24 cellular contexts compared by ENCODE assay signal in the genomic region with DNA sequence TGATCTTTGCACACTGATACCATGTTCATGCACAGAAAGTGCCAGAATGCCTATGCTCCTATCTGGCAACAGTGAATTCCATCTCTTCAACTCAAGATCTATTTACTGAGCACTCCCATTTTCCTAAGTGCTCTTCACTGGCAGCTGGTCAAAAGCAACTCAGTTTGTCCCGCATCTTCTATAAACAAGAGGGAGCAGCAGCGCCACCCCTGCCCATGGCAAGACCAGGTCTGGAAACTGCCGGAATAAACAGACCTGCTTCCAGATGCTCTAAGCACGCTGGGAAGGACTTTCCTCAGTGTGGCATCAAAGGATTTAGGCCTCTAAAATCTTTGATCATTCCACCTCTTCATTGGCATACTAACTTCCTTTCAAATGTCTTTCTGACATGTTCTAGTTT.
DNase-seq lines count a peak whose midpoint lies in the region; ATAC-seq and TF ChIP-seq lines count a peak whose summit lies in the region.
"Had no signal": no experiment of that assay in that cellular context is flagged by ENCODE, and none has a peak within 500 bp of the region (broad histone marks: within the 10 kb centered on the region; RNA-seq: fewer than 3 reads in every experiment).

No MANE protein-coding gene starts in this region.

- H3K36me3 ChIP-seq in PC-3 (ENCODE audit: low read depth, low read length) (peaks cover 51% of the 10 kb centered on the region; the same call in 1 of the 2 replicates), neuronal stem cell (replicated peaks in 1 of 2; ENCODE audit: control insufficient read depth in 2 of 2, insufficient read depth in 2 of 2, low read length in 2 of 2) (no peaks in the 10 kb centered on the region)
- H3K36me3 ChIP-seq: thoracic aorta, vagina had no signal

- no peak overlapping the region for H2BK12ac ChIP-seq in neuronal stem cell (ENCODE audit: low read length)

- H3K18ac ChIP-seq in neuronal stem cell (ENCODE audit: low read length), result no peak overlapping the region

- H3K9me2 ChIP-seq in PC-3 (replicated peaks; ENCODE audit: low read length), result no peaks in the 10 kb centered on the region

- H3K4me3 ChIP-seq in LNCaP clone FGC (ENCODE audit: low read depth, low read length) (no peak overlapping the region), PC-3 (ENCODE audit: low read length) (no peak overlapping the region), neuronal stem cell (ENCODE audit: low read length in 2 of 2) (no peak overlapping the region)
- H3K4me3 ChIP-seq: GM23248, lung, thoracic aorta, vagina had no signal

- H3K27me3 Mint-ChIP-seq in natural killer cell (ENCODE audit: low read depth in 2 of 2), result no peaks in the 10 kb centered on the region
- H3K27me3 Mint-ChIP-seq: activated B cell treated with CpG ODN at 0.5 μM for 24 hours; activated naive CD4-positive, alpha-beta T cell treated with anti-CD3 and anti-CD28 coated beads, Interleukin-2, amount 10 ng/mL, durations not matched to agents 7 days and 5 days; CD4-positive, alpha-beta T cell had no signal

- no peak overlapping the region for H4K8ac ChIP-seq in neuronal stem cell (ENCODE audit: low read depth, low read length)

- H3K23ac ChIP-seq in neuronal stem cell (ENCODE audit: low read depth, low read length, poor library complexity), result no peak overlapping the region

- H3K9ac ChIP-seq in PC-3 (ENCODE audit: low read length) (no peak overlapping the region), neuronal stem cell (ENCODE audit: low read depth, low read length, poor library complexity) (no peak overlapping the region)
- H3K9ac ChIP-seq: GM23248 had no signal

- no peak overlapping the region for H3K4me3 Mint-ChIP-seq in natural killer cell
- H3K4me3 Mint-ChIP-seq: activated B cell treated with CpG ODN at 0.5 μM for 24 hours; activated naive CD4-positive, alpha-beta T cell treated with anti-CD3 and anti-CD28 coated beads, Interleukin-2, amount 10 ng/mL, durations not matched to agents 7 days and 5 days; activated T-helper 1 cell treated with anti-CD3 and anti-CD28 coated beads, Interleukin-12 subunit alpha, Interleukin-12 subunit beta, Interleukin-2, Interleukin-4 antibody, amounts not matched to agents 30 ng/mL and 10 ng/mL and 1 ng/mL, durations not matched to agents 14 hours and 24 hours and 36 hours; CD4-positive, alpha-beta T cell; natural killer cell treated with Interleukin-12 subunit alpha and Interleukin-12 subunit beta and Interleukin-15 and Interleukin-18, amount 100 ng/mL, for 72 hours had no signal

- WGBS in neuronal stem cell (ENCODE audit: extremely low coverage in 2 of 2, insufficient read length in 2 of 2, insufficient replicate concordance in 1 of 2), 2 donors, result no CpG with 5 or more reads among the region's 4 CpGs

- no peak for ATAC-seq in PC-3
- no peak for ATAC-seq in natural killer cell
- ATAC-seq: natural killer cell treated with Interleukin-12 subunit alpha and Interleukin-12 subunit beta and Interleukin-15 and Interleukin-18, amount 100 ng/mL, for 72 hours; stimulated activated naive CD8-positive, alpha-beta T cell treated with anti-CD3 and anti-CD28 coated beads, Interleukin-15, Interleukin-2, amounts not matched to agents 100 U/mL and 50 U/mL, for 24 hours had no signal

- no peak overlapping the region for H2AK5ac ChIP-seq in neuronal stem cell (ENCODE audit: low read depth, low read length)

- H3K27ac ChIP-seq in PC-3 (ENCODE audit: low read length) (no peak overlapping the region), neuronal stem cell (replicated peaks; ENCODE audit: low read length) (no peak overlapping the region)
- H3K27ac ChIP-seq: GM23248, vagina had no signal

- H3K4me1 ChIP-seq in PC-3 (ENCODE audit: insufficient read depth, low read length), result no peaks in the 10 kb centered on the region
- peaks cover 0 to 9% of the 10 kb centered on the region in 2 donors for H3K4me1 ChIP-seq in neuronal stem cell (ENCODE audit: control insufficient read depth in 2 of 2, insufficient read depth in 1 of 2, low read depth in 1 of 2, low read length in 2 of 2)

- no peak overlapping the region for H2BK5ac ChIP-seq in neuronal stem cell (ENCODE audit: low read length)

- H3K27ac Mint-ChIP-seq in natural killer cell, result no peak overlapping the region
- H3K27ac Mint-ChIP-seq: activated B cell treated with CpG ODN at 0.5 μM for 24 hours; activated naive CD4-positive, alpha-beta T cell treated with anti-CD3 and anti-CD28 coated beads, Interleukin-2, amount 10 ng/mL, durations not matched to agents 7 days and 5 days; activated T-helper 1 cell treated with anti-CD3 and anti-CD28 coated beads, Interleukin-12 subunit alpha, Interleukin-12 subunit beta, Interleukin-2, Interleukin-4 antibody, amounts not matched to agents 30 ng/mL and 10 ng/mL and 1 ng/mL, durations not matched to agents 14 hours and 24 hours and 36 hours; CD4-positive, alpha-beta T cell; natural killer cell treated with Interleukin-12 subunit alpha and Interleukin-12 subunit beta and Interleukin-15 and Interleukin-18, amount 100 ng/mL, for 72 hours had no signal

- peak; percentile 11 for DNase-seq in NCI-H1092 (lab: John Stamatoyannopoulos, UW)
- DNase-seq in NCI-H1092 treated with DMSO at 0.1 percent for 48 hours (lab: John Stamatoyannopoulos, UW), result no peak
- peak; percentile 13 for DNase-seq in LNCaP clone FGC (ENCODE audit: low read depth)
- DNase-seq in PC-3, result no peak
- peak; percentile 35 for DNase-seq in iPS-NIHi7 (ENCODE audit: extremely low spot score)
- no peak for DNase-seq in inferior parietal cortex (ENCODE audit: extremely low spot score)
- no peak for DNase-seq in natural killer cell
- no peak for DNase-seq in neuronal stem cell (ENCODE audit: low spot score)
- DNase-seq: 8988T; activated B cell treated with CpG ODN at 0.5 μM for 24 hours; activated CD4-positive, alpha-beta T cell treated with anti-CD3 and anti-CD28 coated beads, Interleukin-2, amount 50 U/mL, for 1 hour; activated naive CD4-positive, alpha-beta T cell treated with anti-CD3 and anti-CD28 coated beads, Interleukin-2, amount 10 ng/mL, durations not matched to agents 7 days and 5 days; CD4-positive, alpha-beta T cell; glutamatergic neuron; GM23248; IMR-90; kidney glomerular epithelial cell; NCI-H2171; stimulated activated naive CD8-positive, alpha-beta T cell treated with anti-CD3 and anti-CD28 coated beads, Interleukin-15, Interleukin-2, amounts not matched to agents 100 U/mL and 50 U/mL, for 24 hours had no signal

- no peak overlapping the region for H4K91ac ChIP-seq in neuronal stem cell (ENCODE audit: low read depth, low read length, poor library complexity)

- H3K79me1 ChIP-seq in neuronal stem cell (ENCODE audit: low read depth, low read length), result no peaks in the 10 kb centered on the region

- no peaks in the 10 kb centered on the region for H4K20me1 ChIP-seq in PC-3 (ENCODE audit: low read length)

- H3F3A ChIP-seq in PC-3 (ENCODE audit: low read length, unreplicated experiment), result no peaks in the 10 kb centered on the region

- no TSS peak for BruUV-seq in PC-3 (replicated peaks; lab: Mats Ljungman, UMichigan)

- TF ChIP-seq CTCF in LNCaP clone FGC (IDR thresholded peaks at IDR 0.05; ENCODE audit: control insufficient read depth, extremely low read depth, insufficient read depth) (peak; percentile 25; the same call in 1 of the 2 replicates), PC-3 (conservative IDR thresholded peaks at IDR 0.05; ENCODE audit: low read depth, low read length) (peak; percentile 46; the same call in 1 of the 2 replicates), natural killer cell (IDR thresholded peaks at IDR 0.05) (no peak)

- H3K14ac ChIP-seq in neuronal stem cell (ENCODE audit: low read length), result no peak overlapping the region

- no peak overlapping the region for H2BK15ac ChIP-seq in neuronal stem cell (ENCODE audit: low read length)

- H3K9me3 Mint-ChIP-seq in natural killer cell, result no peaks in the 10 kb centered on the region
- H3K9me3 Mint-ChIP-seq: activated B cell treated with CpG ODN at 0.5 μM for 24 hours; activated naive CD4-positive, alpha-beta T cell treated with anti-CD3 and anti-CD28 coated beads, Interleukin-2, amount 10 ng/mL, durations not matched to agents 7 days and 5 days; activated T-helper 1 cell treated with anti-CD3 and anti-CD28 coated beads, Interleukin-12 subunit alpha, Interleukin-12 subunit beta, Interleukin-2, Interleukin-4 antibody, amounts not matched to agents 30 ng/mL and 10 ng/mL and 1 ng/mL, durations not matched to agents 14 hours and 24 hours and 36 hours; CD4-positive, alpha-beta T cell; natural killer cell treated with Interleukin-12 subunit alpha and Interleukin-12 subunit beta and Interleukin-15 and Interleukin-18, amount 100 ng/mL, for 72 hours had no signal

- H3K36me3 Mint-ChIP-seq in natural killer cell, result no peaks in the 10 kb centered on the region
- H3K36me3 Mint-ChIP-seq: activated naive CD4-positive, alpha-beta T cell treated with anti-CD3 and anti-CD28 coated beads, Interleukin-2, amount 10 ng/mL, durations not matched to agents 7 days and 5 days; natural killer cell treated with Interleukin-12 subunit alpha and Interleukin-12 subunit beta and Interleukin-15 and Interleukin-18, amount 100 ng/mL, for 72 hours had no signal

- no peak overlapping the region for H3K4me2 ChIP-seq in PC-3 (ENCODE audit: low read length)
- H3K4me2 ChIP-seq in neuronal stem cell (ENCODE audit: insufficient read depth, low read length, poor library complexity, severe bottlenecking), result no peak overlapping the region

- H3K9me3 ChIP-seq in PC-3 (ENCODE audit: low read length) (no peaks in the 10 kb centered on the region), neuronal stem cell (replicated peaks in 1 of 2; ENCODE audit: control insufficient read depth in 2 of 2, insufficient read depth in 1 of 2, low read depth in 1 of 2, low read length in 2 of 2) (no peaks in the 10 kb centered on the region)
- H3K9me3 ChIP-seq: thoracic aorta, vagina had no signal

- H3K4ac ChIP-seq in neuronal stem cell (ENCODE audit: low read length), result no peak overlapping the region

- H2AFZ ChIP-seq in PC-3 (ENCODE audit: low read length) (no peak overlapping the region), neuronal stem cell (ENCODE audit: low read length) (no peak overlapping the region)
- H2AFZ ChIP-seq: GM23248 had no signal

- H3K4me1 Mint-ChIP-seq in natural killer cell, result no peaks in the 10 kb centered on the region
- H3K4me1 Mint-ChIP-seq: activated naive CD4-positive, alpha-beta T cell treated with anti-CD3 and anti-CD28 coated beads, Interleukin-2, amount 10 ng/mL, durations not matched to agents 7 days and 5 days had no signal

- POLR2A ChIA-PET in PC-3 (lab: Charles Lee; ENCODE audit: unreplicated experiment), result no interaction called here

- no peaks in the 10 kb centered on the region for H3K79me2 ChIP-seq in PC-3 (ENCODE audit: low read length)

- no peak overlapping the region for H2BK120ac ChIP-seq in neuronal stem cell (ENCODE audit: low read depth, low read length)

- no peaks in the 10 kb centered on the region for H3K27me3 ChIP-seq in PC-3 (ENCODE audit: low read length)
- no peaks in the 10 kb centered on the region for H3K27me3 ChIP-seq in neuronal stem cell (ENCODE audit: control insufficient read depth in 3 of 3, insufficient read depth in 3 of 3, low read depth in 1 of 3, low read length in 3 of 3)
- H3K27me3 ChIP-seq: vagina had no signal

- intact Hi-C loops in PC-3 (cut with micrococcal nuclease), result no loop called here
- intact Hi-C loops in natural killer cell (cut with micrococcal nuclease), result no loop called here

- CTCF ChIA-PET in PC-3 (lab: Charles Lee), result no interaction called here

Comparison
In these comparisons a context has a peak if more than half of its experiments do, and no peak if none do; other contexts are left out.
1. DNase-seq: peak in NCI-H1092 (single experiment), LNCaP clone FGC (single experiment) and iPS-NIHi7 (single experiment); none in NCI-H1092 treated with DMSO at 0.1 percent for 48 hours (single experiment), PC-3 (single experiment), inferior parietal cortex (single experiment), natural killer cell (single experiment) and neuronal stem cell (single experiment).